1 cellular context compared by ENCODE assay signal in genomic region chr15:96330450-96331140, GRCh38.
TF ChIP-seq lines count a peak whose summit lies in the region.

NR2F2 (plus strand) TSS chr15:96330700; CDS start chr15:96332106, 1,406 bp downstream.

TF ChIP-seq in SK-N-SH, 30 proteins besides CTCF, POLR2A, EP300 and RAD21 (continued from another document):
- TF ChIP-seq ZBTB33 (IDR thresholded peaks at IDR 0.05; ENCODE audit: borderline replicate concordance, low read depth) (no peak), REST (IDR thresholded peaks at IDR 0.05; ENCODE audit: low read depth, low read length) (no peak), TEAD4 (IDR thresholded peaks at IDR 0.05; ENCODE audit: borderline replicate concordance, insufficient read depth) (no peak), MEF2A (IDR thresholded peaks at IDR 0.05; ENCODE audit: borderline replicate concordance, low read depth) (no peak), TCF12 (IDR thresholded peaks at IDR 0.05) (no peak), RXRA (IDR thresholded peaks at IDR 0.05; ENCODE audit: borderline replicate concordance, low read depth) (no peak), IRF3 (IDR thresholded peaks at IDR 0.05; ENCODE audit: low read depth, low read length) (no peak)
